In the genomic region with DNA sequence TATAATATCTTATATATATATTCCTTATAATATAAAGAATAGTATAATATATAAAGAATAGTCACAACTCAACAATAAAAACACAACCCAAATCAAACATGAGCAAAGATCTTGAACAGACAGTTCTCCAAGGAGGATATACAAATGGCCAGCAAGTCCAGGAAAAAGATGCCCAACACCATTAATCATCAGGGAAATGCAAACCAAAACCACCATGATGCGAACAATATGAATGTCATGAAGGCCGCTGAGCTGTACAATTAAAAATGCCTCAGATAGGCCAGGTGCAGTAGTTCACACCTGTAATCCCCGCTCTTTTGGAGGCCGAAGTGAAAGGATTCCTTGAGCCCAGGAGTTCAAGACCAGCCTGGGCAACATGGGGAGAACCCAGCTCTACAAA, we compare ENCODE assay signal across 20 cellular contexts.
"Had no signal": no experiment of that assay in that cellular context is flagged by ENCODE, and none has a peak within 500 bp of the region (broad histone marks: within the 10 kb centered on the region; RNA-seq: fewer than 3 reads in every experiment).

No MANE protein-coding gene starts in this region.

- H3K27me3 ChIP-seq: esophagus squamous epithelium, right lobe of liver, spleen, testis, tibial nerve, upper lobe of right lung, vagina had no signal

- DNase-seq: effector memory CD4-positive, alpha-beta T cell; esophagus squamous epithelium; foreskin fibroblast; immature natural killer cell; kidney; mucosa of descending colon; naive thymus-derived CD8-positive, alpha-beta T cell; psoas muscle; retina; right lobe of liver; spleen; stimulated activated CD4-positive, alpha-beta T cell treated with anti-CD3 and anti-CD28 coated beads, Interleukin-2, amount 100 ng/mL, for 24 hours; stimulated activated CD4-positive, alpha-beta T cell treated with anti-CD3 and anti-CD28 coated beads, Interleukin-4, amount 100 ng/mL, for 4 hours; stimulated activated naive CD8-positive, alpha-beta T cell treated with anti-CD3 and anti-CD28 coated beads, Interleukin-15, Interleukin-2, amounts not matched to agents 100 U/mL and 50 U/mL, for 24 hours; testis; upper lobe of right lung had no signal

- H3K4me1 ChIP-seq: psoas muscle, right lobe of liver, testis, tibial nerve, upper lobe of right lung, vagina had no signal

- H3K4me3 ChIP-seq: esophagus squamous epithelium, mucosa of descending colon, psoas muscle, right lobe of liver, spleen, testis, tibial nerve, upper lobe of right lung, vagina had no signal

- H3K27ac ChIP-seq: esophagus squamous epithelium, neutrophil, psoas muscle, right lobe of liver, spleen, testis, tibial nerve, upper lobe of right lung, vagina had no signal

- FAIRE-seq: endometrium, kidney had no signal

- H3K9me3 ChIP-seq: esophagus squamous epithelium, mucosa of descending colon, neutrophil, psoas muscle, right lobe of liver, spleen, testis, tibial nerve, upper lobe of right lung, vagina had no signal

- H3K36me3 ChIP-seq: esophagus squamous epithelium, neutrophil, right lobe of liver, spleen, tibial nerve, upper lobe of right lung, vagina had no signal

- ATAC-seq: mucosa of descending colon; naive thymus-derived CD8-positive, alpha-beta T cell; psoas muscle; right lobe of liver; stimulated activated naive CD8-positive, alpha-beta T cell treated with anti-CD3 and anti-CD28 coated beads, Interleukin-15, Interleukin-2, amounts not matched to agents 100 U/mL and 50 U/mL, for 24 hours; upper lobe of right lung had no signal
